In genomic region chr18:57004366-57005121, GRCh38 we compare ENCODE assay signal across 8 cellular contexts.
A peak's percentile ranks its signal among the peaks of the same experiment; 100 is the strongest.
DNase-seq lines count a peak whose midpoint lies in the region; ATAC-seq and TF ChIP-seq lines count a peak whose summit lies in the region.

No MANE protein-coding gene starts in this region.

- no peaks in the 10 kb centered on the region for H3K9me3 ChIP-seq in body of pancreas
- no peaks in the 10 kb centered on the region for H3K9me3 ChIP-seq in prostate gland

- H3K4me1 ChIP-seq in body of pancreas (peaks cover 20% of the 10 kb centered on the region), prostate gland (replicated peaks) (no peaks in the 10 kb centered on the region)

- intact Hi-C loops in body of pancreas (cut with DNase I) (no loop called here), prostate gland (cut with DNase I) (no loop called here)

- TF ChIP-seq POLR2A in body of pancreas (IDR thresholded peaks at IDR 0.05), result no peak
- TF ChIP-seq POLR2A in prostate gland (IDR thresholded peaks at IDR 0.05), result no peak

- 61 to 65% methylated on average over 5 of the region's 5 CpGs for WGBS in body of pancreas, 2 donors
- WGBS in prostate gland, result 25% methylated on average over 5 of the region's 5 CpGs

- TF ChIP-seq CTCF in body of pancreas (IDR thresholded peaks at IDR 0.05), result no peak
- TF ChIP-seq CTCF in prostate gland (IDR thresholded peaks at IDR 0.05), result no peak

- no peak for DNase-seq in activated CD4-positive, CD25-positive, alpha-beta regulatory T cell treated with anti-CD3 and anti-CD28 coated beads, Interleukin-2, amount 50 U/mL, for 72 hours
- DNase-seq in H4 (ENCODE audit: low spot score) (peak; percentile 27), LHCN-M2 (ENCODE audit: low read depth) (peak; percentile 60), body of pancreas (no peak), putamen (ENCODE audit: low spot score) (peak; percentile 56), NCI-H1436 treated with DMSO at 0.1 percent for 48 hours (lab: John Stamatoyannopoulos, UW) (no peak), prostate gland (ENCODE audit: low spot score) (no peak)

- H3K27ac ChIP-seq in body of pancreas, result peak overlapping the region in 3 of 4 donors; percentile 33 to 72 (median 42)
- H3K27ac ChIP-seq in prostate gland, result no peak overlapping the region

- H3K36me3 ChIP-seq in body of pancreas (replicated peaks in 1 of 2; ENCODE audit: insufficient read depth in 1 of 2, low read depth in 2 of 2) (no peaks in the 10 kb centered on the region), prostate gland (no peaks in the 10 kb centered on the region)

- H3K27me3 ChIP-seq in body of pancreas (no peaks in the 10 kb centered on the region), prostate gland (replicated peaks; ENCODE audit: insufficient read depth) (no peaks in the 10 kb centered on the region)

- H3K4me3 ChIP-seq in body of pancreas, result no peak overlapping the region
- H3K4me3 ChIP-seq in prostate gland, result no peak overlapping the region

- peak; percentile 94 to 95 for ATAC-seq in activated CD4-positive, CD25-positive, alpha-beta regulatory T cell treated with anti-CD3 and anti-CD28 coated beads, Interleukin-2, amount 50 U/mL, for 24 hours
- ATAC-seq in body of pancreas, result peak; percentile 70

Comparison
In these comparisons a context has a peak if more than half of its experiments do, and no peak if none do; other contexts are left out.
1. DNase-seq: peak in H4 (single experiment), LHCN-M2 (single experiment) and putamen (single experiment); none in activated CD4-positive, CD25-positive, alpha-beta regulatory T cell treated with anti-CD3 and anti-CD28 coated beads, Interleukin-2, amount 50 U/mL, for 72 hours (single experiment), body of pancreas (0 of 4), NCI-H1436 treated with DMSO at 0.1 percent for 48 hours (single experiment) and prostate gland (single experiment).
2. H3K27ac ChIP-seq: peak in body of pancreas (3 of 4); none in prostate gland (0 of 2).